8 cellular contexts compared by ENCODE assay signal in the genomic region with DNA sequence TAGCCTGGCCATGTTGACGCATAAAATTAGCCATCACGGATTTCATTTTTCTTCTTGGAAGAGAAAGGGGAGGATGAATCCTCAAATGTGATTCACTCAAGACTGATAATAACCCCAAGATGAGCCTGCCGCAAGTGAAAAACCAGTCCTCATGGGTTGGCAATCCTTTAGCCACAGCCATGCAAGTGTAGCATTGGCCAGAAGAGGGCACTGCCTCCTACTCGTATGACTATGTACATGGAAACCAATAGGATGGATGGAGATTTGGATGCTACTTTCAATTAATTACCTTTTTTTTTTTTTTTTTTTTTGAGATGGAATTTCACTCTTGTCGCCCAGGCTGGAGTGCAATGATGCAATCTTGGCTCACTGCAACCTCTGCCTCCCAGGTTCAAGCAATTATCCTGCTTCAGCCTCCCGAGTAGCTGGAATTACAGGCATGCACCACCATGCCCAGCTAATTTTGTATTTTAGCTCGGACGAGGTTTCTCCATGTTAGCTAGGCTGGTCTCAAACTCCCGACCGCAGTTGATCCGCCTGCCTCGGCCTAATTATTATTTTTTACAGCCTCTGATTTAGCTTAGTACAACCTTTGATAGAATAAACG. TPM values are rescaled to one million over a fixed set of nuclear protein-coding genes. Genes with fewer than 3 reads are reported as not detected.
A peak's percentile ranks its signal among the peaks of the same experiment; 100 is the strongest.
DNase-seq lines count a peak whose midpoint lies in the region; ATAC-seq and TF ChIP-seq lines count a peak whose summit lies in the region.
"Not testable (repeated sequence)": the region's sequence is repeated elsewhere in the genome, so short reads cannot be mapped to it uniquely, and the experiment has no call there.

No MANE protein-coding gene starts in this region.

- not testable (repeated sequence) for DNase-seq in GM12864 (ENCODE audit: low read depth)
- DNase-seq in NCI-H187 (lab: John Stamatoyannopoulos, UW) (peak; percentile 36 to 69), SW480 (ENCODE audit: low spot score) (peak; percentile 76), head of caudate nucleus (peak; percentile 28 to 92 (median 82)), trophoblast cell (peak; percentile 73 to 91), type B pancreatic cell (ENCODE audit: extremely low spot score, unreplicated experiment) (peak; percentile 77)
- DNase-seq in activated naive CD8-positive, alpha-beta T cell treated with anti-CD3 and anti-CD28 coated beads for 36 hours: peak; percentile 63

- TF ChIP-seq CTCF in GM12864 (IDR thresholded peaks at IDR 0.05; ENCODE audit: low read depth, low read length, missing control alignments) (peak; percentile 87), type B pancreatic cell (conservative IDR thresholded peaks at IDR 0.05) (peak; percentile 93)

- not testable (repeated sequence) for H2BK5ac ChIP-seq in trophoblast cell (ENCODE audit: low read depth, low read length, poor library complexity)

- not testable (repeated sequence) for H2BK120ac ChIP-seq in trophoblast cell (ENCODE audit: insufficient read depth, low read length, poor library complexity)

- H3K18ac ChIP-seq in trophoblast cell (ENCODE audit: low read length): not testable (repeated sequence)

- H4K12ac ChIP-seq in trophoblast cell (ENCODE audit: low read depth, low read length): not testable (repeated sequence)

- not testable (repeated sequence) for H3K23ac ChIP-seq in trophoblast cell (ENCODE audit: low read length)

- H3K36me3 ChIP-seq in trophoblast cell (ENCODE audit: control insufficient read depth in 1 of 2, insufficient read depth in 2 of 2, low read length in 2 of 2): not testable (repeated sequence)

- H2AFZ ChIP-seq in trophoblast cell (ENCODE audit: insufficient read depth, low read length, poor library complexity): not testable (repeated sequence)

- H3K27ac Mint-ChIP-seq in activated naive CD8-positive, alpha-beta T cell treated with anti-CD3 and anti-CD28 coated beads for 36 hours: not testable (repeated sequence)
- H3K27ac Mint-ChIP-seq in type B pancreatic cell: peak overlapping the region; percentile 90

- not testable (repeated sequence) for H3K27me3 ChIP-seq in trophoblast cell (ENCODE audit: insufficient read depth, low read length)

- not testable (repeated sequence) for H3K36me3 Mint-ChIP-seq in activated naive CD8-positive, alpha-beta T cell treated with anti-CD3 and anti-CD28 coated beads for 36 hours; type B pancreatic cell

- not testable (repeated sequence) for H3K79me2 ChIP-seq in trophoblast cell (ENCODE audit: control insufficient read depth, insufficient read depth, low read length, poor library complexity)

- H2BK12ac ChIP-seq in trophoblast cell (ENCODE audit: low read length): not testable (repeated sequence)

- H3K4me1 ChIP-seq in trophoblast cell (ENCODE audit: control insufficient read depth in 1 of 2, insufficient read depth in 2 of 2, low read length in 2 of 2): not testable (repeated sequence)

- H4K8ac ChIP-seq in trophoblast cell (ENCODE audit: low read depth, low read length): not testable (repeated sequence)

- intact Hi-C loops in head of caudate nucleus (cut with DNase I): loop anchor here (5.0 kb wide), 1 partner anchor 73 kb away; no protein-coding TSS in a partner anchor

- H3K4me3 ChIP-seq in GM12864 (ENCODE audit: low read depth, low read length); trophoblast cell (ENCODE audit: low read depth, low read length): not testable (repeated sequence)

- H3K14ac ChIP-seq in trophoblast cell (ENCODE audit: low read length): not testable (repeated sequence)

- not testable (repeated sequence) for H4K91ac ChIP-seq in trophoblast cell (ENCODE audit: low read depth, low read length)

- not testable (repeated sequence) for H3K9ac ChIP-seq in trophoblast cell (ENCODE audit: low read length)

- not testable (repeated sequence) for H3K27ac ChIP-seq in trophoblast cell (ENCODE audit: low read depth, low read length)

- H3K4me3 Mint-ChIP-seq in activated naive CD8-positive, alpha-beta T cell treated with anti-CD3 and anti-CD28 coated beads for 36 hours: not testable (repeated sequence)
- peak overlapping the region; percentile 42 for H3K4me3 Mint-ChIP-seq in type B pancreatic cell

- H3K4ac ChIP-seq in trophoblast cell (ENCODE audit: low read depth, low read length): not testable (repeated sequence)

- no CpG with 5 or more reads among the region's 13 CpGs for WGBS in trophoblast cell (ENCODE audit: extremely low coverage, insufficient coverage, insufficient read length)

- not testable (repeated sequence) for H3K4me1 Mint-ChIP-seq in activated naive CD8-positive, alpha-beta T cell treated with anti-CD3 and anti-CD28 coated beads for 36 hours
- H3K4me1 Mint-ChIP-seq in type B pancreatic cell (ENCODE audit: unreplicated experiment): peaks cover 30% of the 10 kb centered on the region

- not testable (repeated sequence) for H3K27me3 Mint-ChIP-seq in activated naive CD8-positive, alpha-beta T cell treated with anti-CD3 and anti-CD28 coated beads for 36 hours; type B pancreatic cell

- not testable (repeated sequence) for H3K9me3 ChIP-seq in trophoblast cell (ENCODE audit: insufficient read depth, low read depth, low read length)

- not testable (repeated sequence) for H3K4me2 ChIP-seq in trophoblast cell (ENCODE audit: low read length)

- ATAC-seq in HG02798 (IDR thresholded peaks at IDR 0.05; ENCODE audit: poor library complexity, unreplicated experiment): peak; percentile 88

- H3K79me1 ChIP-seq in trophoblast cell (ENCODE audit: low read length): not testable (repeated sequence)

- H3K9me3 Mint-ChIP-seq in activated naive CD8-positive, alpha-beta T cell treated with anti-CD3 and anti-CD28 coated beads for 36 hours; type B pancreatic cell: not testable (repeated sequence)

- not testable (repeated sequence) for H2AK5ac ChIP-seq in trophoblast cell (ENCODE audit: low read length)

RNA-seq across cellular contexts. Expression of a gene that starts 38.2 kb away (rescaled TPM):
- 100 to 1,000 TPM; 118 to 122 TPM for total RNA-seq in activated naive CD8-positive, alpha-beta T cell treated with anti-CD3 and anti-CD28 coated beads for 36 hours
- 125 and 127 TPM in 2 replicates for polyA plus RNA-seq in trophoblast cell (2013)
- 93.1 and 100 TPM in 2 replicates for total RNA-seq in type B pancreatic cell (ENCODE audit: low replicate concordance)

RNA-seq across cellular contexts. Expression of a gene that starts 39.4 kb away (rescaled TPM):
- 1 to 10 TPM; 2.8 to 3.1 TPM for total RNA-seq in activated naive CD8-positive, alpha-beta T cell treated with anti-CD3 and anti-CD28 coated beads for 36 hours
- 107 and 114 TPM in 2 replicates for polyA plus RNA-seq in trophoblast cell (2013)
- total RNA-seq in type B pancreatic cell (ENCODE audit: low replicate concordance): 120 and 497 TPM in 2 replicates

Comparison
In these comparisons a context has a peak if more than half of its experiments do, and no peak if none do; other contexts are left out.
1. RNA of a gene that starts 39.4 kb away (total RNA-seq): 120 to 497 TPM in type B pancreatic cell; 2.8 to 3.1 TPM in activated naive CD8-positive, alpha-beta T cell treated with anti-CD3 and anti-CD28 coated beads for 36 hours; every median in the first group is over 10 times any median in the second.